Comparison of ENCODE assay signal across 8 cellular contexts in genomic region chr12:50055831-50056628, GRCh38. TPM values are rescaled to one million over a fixed set of nuclear protein-coding genes. Genes with fewer than 3 reads are reported as not detected.
DNase-seq lines count a peak whose midpoint lies in the region; ATAC-seq and TF ChIP-seq lines count a peak whose summit lies in the region.

No MANE protein-coding gene starts in this region.

- H3K27me3 ChIP-seq in HAP-1 (ENCODE audit: low read depth) (no peaks in the 10 kb centered on the region), neural progenitor cell (peaks cover 97% of the 10 kb centered on the region), tibial nerve (peaks cover 0 to 7% of the 10 kb centered on the region in 2 donors)

- H3K4me2 ChIP-seq in neural progenitor cell, result peak overlapping the region; percentile 99

- H3F3A ChIP-seq in neural progenitor cell (ENCODE audit: low read depth), result peaks cover 19% of the 10 kb centered on the region

- DNase-seq in C1 segment of cervical spinal cord (lab: John Stamatoyannopoulos, UW) (peak in 9 of 14 donors; percentile 27 to 65 (median 42)), HAP-1 (ENCODE audit: low spot score in 2 of 2) (peak; percentile 25 to 66), NOMO-1 treated with DMSO at 0.1 percent for 48 hours (lab: John Stamatoyannopoulos, UW; ENCODE audit: unreplicated experiment) (peak; percentile 36), fibroblast of pulmonary artery (ENCODE audit: low read depth) (peak; percentile 48), neural progenitor cell (ENCODE audit: low spot score) (peak; percentile 82), tibial nerve (ENCODE audit: low spot score in 2 of 2) (peak in 1 of 2 donors; percentile 51)
- DNase-seq in activated T-cell treated with anti-CD3 and anti-CD28 coated beads, Interleukin-2, amount 50 U/mL, for 4 hours, result peak; percentile 58

- H2AFZ ChIP-seq in neural progenitor cell (replicated peaks), result no peak overlapping the region

- no peak overlapping the region for H3K27ac ChIP-seq in neural progenitor cell
- H3K27ac ChIP-seq in tibial nerve, result no peak overlapping the region

- peak overlapping the region; percentile 61 for H3K4me3 Mint-ChIP-seq in activated T-cell treated with anti-CD3 and anti-CD28 coated beads, Interleukin-2, amount 50 U/mL, for 4 hours
- peak overlapping the region; percentile 96 for H3K4me3 Mint-ChIP-seq in neural progenitor cell

- H3K27me3 Mint-ChIP-seq in activated T-cell treated with anti-CD3 and anti-CD28 coated beads, Interleukin-2, amount 50 U/mL, for 4 hours (ENCODE audit: low read depth), result peaks cover 46% of the 10 kb centered on the region
- peaks cover 35% of the 10 kb centered on the region for H3K27me3 Mint-ChIP-seq in neural progenitor cell (ENCODE audit: insufficient read depth, low read depth)

- in situ Hi-C loops in HAP-1 (cut with MboI; ENCODE audit: low sequenced_read_pairs), result loop anchor here (10.0 kb wide), 1 partner anchor 281 kb away; no protein-coding TSS in a partner anchor

- no peak overlapping the region for H3K9ac ChIP-seq in neural progenitor cell

- H3K9me3 Mint-ChIP-seq in activated T-cell treated with anti-CD3 and anti-CD28 coated beads, Interleukin-2, amount 50 U/mL, for 4 hours, result no peaks in the 10 kb centered on the region
- no peaks in the 10 kb centered on the region for H3K9me3 Mint-ChIP-seq in neural progenitor cell

- peak overlapping the region; percentile 0 for H3K27ac Mint-ChIP-seq in neural progenitor cell

- TF ChIP-seq EP300 in tibial nerve (IDR thresholded peaks at IDR 0.05), result no peak

- WGBS in tibial nerve, 2 donors, result 6 to 9% methylated on average over 17 of the region's 17 CpGs

- H3K9me3 ChIP-seq in HAP-1 (no peaks in the 10 kb centered on the region), neural progenitor cell (ENCODE audit: low read depth) (no peaks in the 10 kb centered on the region), tibial nerve (no peaks in the 10 kb centered on the region)

- H3K79me2 ChIP-seq in neural progenitor cell (ENCODE audit: low read depth), result no peaks in the 10 kb centered on the region

- H3K4me3 ChIP-seq in HAP-1, result no peak overlapping the region
- H3K4me3 ChIP-seq in fibroblast of pulmonary artery (replicated peaks; ENCODE audit: low read depth, low read length), result no peak overlapping the region
- no peak overlapping the region for H3K4me3 ChIP-seq in neural progenitor cell
- no peak overlapping the region for H3K4me3 ChIP-seq in tibial nerve

- ATAC-seq in activated T-cell treated with anti-CD3 and anti-CD28 coated beads, Interleukin-2, amount 50 U/mL, for 4 hours, result peak; percentile 27 to 33
- no peak for ATAC-seq in GM19455 (IDR thresholded peaks at IDR 0.05; ENCODE audit: unreplicated experiment)

- H3K4me1 ChIP-seq in HAP-1, result peaks cover 5% of the 10 kb centered on the region
- H3K4me1 ChIP-seq in neural progenitor cell, result peaks cover 14% of the 10 kb centered on the region
- H3K4me1 ChIP-seq in tibial nerve, result peaks cover 0 to 26% (median 19%) of the 10 kb centered on the region in 4 donors

- TF ChIP-seq POLR2A in tibial nerve (IDR thresholded peaks at IDR 0.05), result no peak

- H4K20me1 ChIP-seq in neural progenitor cell (ENCODE audit: low read depth), result no peaks in the 10 kb centered on the region

- TF ChIP-seq CTCF in fibroblast of pulmonary artery (IDR thresholded peaks at IDR 0.05; ENCODE audit: low read length, missing control alignments), result peak; percentile 99
- TF ChIP-seq CTCF in neural progenitor cell (IDR thresholded peaks at IDR 0.05), result peak; percentile 97
- TF ChIP-seq CTCF in tibial nerve (IDR thresholded peaks at IDR 0.05), result peak; percentile 88 to 98 (median 90)

- H3K36me3 ChIP-seq in HAP-1 (replicated peaks) (peaks cover 12% of the 10 kb centered on the region; the same call in 1 of the 2 replicates), neural progenitor cell (no peaks in the 10 kb centered on the region), tibial nerve (no peaks in the 10 kb centered on the region)

- H3K4me1 Mint-ChIP-seq in activated T-cell treated with anti-CD3 and anti-CD28 coated beads, Interleukin-2, amount 50 U/mL, for 4 hours (ENCODE audit: low read depth), result peaks cover 28% of the 10 kb centered on the region
- H3K4me1 Mint-ChIP-seq in neural progenitor cell, result peaks cover 31% of the 10 kb centered on the region

- H3K36me3 Mint-ChIP-seq in activated T-cell treated with anti-CD3 and anti-CD28 coated beads, Interleukin-2, amount 50 U/mL, for 4 hours (ENCODE audit: insufficient read depth), result no peaks in the 10 kb centered on the region
- H3K36me3 Mint-ChIP-seq in neural progenitor cell, result peaks cover 10% of the 10 kb centered on the region

RNA-seq across cellular contexts. Expression of gene ASIC1, which starts 1.4 kb away (rescaled TPM):
- 1 to 10 TPM; 2.8 to 8.4 (median 7.7) TPM for total RNA-seq in activated T-cell treated with anti-CD3 and anti-CD28 coated beads, Interleukin-2, amount 50 U/mL, for 4 hours
- 2.5 and 5.6 TPM in 2 replicates for total RNA-seq in neural progenitor cell (ENCODE audit: low replicate concordance)
- total RNA-seq in tibial nerve, result 1 to 10 TPM in 3 of 4 donors, not detected in 1; 1.8 to 4.2 (median 2.9) TPM

RNA-seq across cellular contexts. Expression of gene SMARCD1, which starts 29.1 kb away (rescaled TPM):
- total RNA-seq in activated T-cell treated with anti-CD3 and anti-CD28 coated beads, Interleukin-2, amount 50 U/mL, for 4 hours, result 10 to 100 TPM; 85.8 to 99.4 (median 97.6) TPM
- 121 and 209 TPM in 2 replicates for total RNA-seq in neural progenitor cell (ENCODE audit: low replicate concordance)
- total RNA-seq in tibial nerve, result 10 to 100 TPM; 45.9 to 97.2 (median 65.3) TPM

RNA-seq across cellular contexts. Expression of gene RACGAP1, which starts 30.7 kb away (rescaled TPM):
- total RNA-seq in activated T-cell treated with anti-CD3 and anti-CD28 coated beads, Interleukin-2, amount 50 U/mL, for 4 hours, result 10 to 100 TPM; 22.6 to 26.0 (median 25.6) TPM
- total RNA-seq in neural progenitor cell (ENCODE audit: low replicate concordance), result 121 and 149 TPM in 2 replicates
- 10 to 100 TPM in 2 of 4 donors, 1 to 10 TPM in 2; 6.3 to 15.1 (median 10.5) TPM for total RNA-seq in tibial nerve

RNA-seq across cellular contexts. Expression of gene GPD1, which starts 47.8 kb away (rescaled TPM):
- 1 to 10 TPM in 1 of 3 donors, under 1 TPM in 2; 0.60 to 1.2 (median 0.87) TPM for total RNA-seq in activated T-cell treated with anti-CD3 and anti-CD28 coated beads, Interleukin-2, amount 50 U/mL, for 4 hours
- total RNA-seq in neural progenitor cell (ENCODE audit: low replicate concordance) (1.4 TPM in 1 of 2 replicates, not detected in the other), tibial nerve (100 to 1,000 TPM; 188 to 829 (median 253) TPM)

RNA-seq across cellular contexts. Expression of gene COX14, which starts 56.0 kb away (rescaled TPM):
- 10 to 100 TPM; 45.9 to 50.1 (median 46.5) TPM for total RNA-seq in activated T-cell treated with anti-CD3 and anti-CD28 coated beads, Interleukin-2, amount 50 U/mL, for 4 hours
- total RNA-seq in neural progenitor cell (ENCODE audit: low replicate concordance) (15.3 and 22.7 TPM in 2 replicates), tibial nerve (10 to 100 TPM; 35.8 to 91.5 (median 55.2) TPM)
